ENCODE assay signal across 26 cellular contexts in the genomic region with DNA sequence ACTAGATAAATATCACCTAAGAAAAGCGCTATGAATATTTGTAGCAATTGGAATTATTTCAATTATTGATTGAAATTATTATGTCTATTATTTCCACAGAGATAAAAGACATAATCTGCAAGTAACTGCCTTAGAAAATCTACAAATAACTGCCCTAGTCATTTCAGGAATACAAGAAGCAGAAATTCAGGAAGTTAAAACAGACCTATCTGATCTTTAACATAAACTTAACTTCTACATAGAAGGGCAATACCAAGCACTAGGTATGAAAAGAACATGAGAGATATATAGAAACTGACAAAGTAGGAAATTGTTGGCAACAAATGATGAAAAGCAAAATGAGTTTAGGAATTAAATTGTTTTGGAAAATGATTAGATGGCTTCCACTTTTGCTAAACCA. TPM values are rescaled to one million over a fixed set of nuclear protein-coding genes. Genes with fewer than 3 reads are reported as not detected.
"Had no signal": no experiment of that assay in that cellular context is flagged by ENCODE, and none has a peak within 500 bp of the region (broad histone marks: within the 10 kb centered on the region; RNA-seq: fewer than 3 reads in every experiment).

No MANE protein-coding gene starts in this region.

- H3K27me3 ChIP-seq: Peyer's patch had no signal

- H3K36me3 ChIP-seq: Peyer's patch, SJSA1 had no signal

- H3K9me3 ChIP-seq: Peyer's patch, SJSA1, SK-N-SH had no signal

- ATAC-seq: activated CD8-positive, alpha-beta T cell treated with anti-CD3 and anti-CD28 coated beads, Interleukin-2, amount 10 ng/mL, durations not matched to agents 7 days and 5 days; activated naive CD8-positive, alpha-beta T cell treated with anti-CD3 and anti-CD28 coated beads, Interleukin-2, amount 50 U/mL, for 24 hours; K562; PC-3 had no signal

- H3K4me1 ChIP-seq: Peyer's patch, SJSA1 had no signal

- DNase-seq: activated CD4-positive, alpha-beta T cell treated with anti-CD3 and anti-CD28 coated beads, Interleukin-2, amount 10 ng/mL, durations not matched to agents 24 days and 14 days; activated CD4-positive, alpha-beta T cell treated with anti-CD3 and anti-CD28 coated beads, Interleukin-2, amount 50 U/mL, for 48 hours; activated CD8-positive, alpha-beta T cell treated with anti-CD3 and anti-CD28 coated beads, Interleukin-2, amount 10 ng/mL, durations not matched to agents 7 days and 5 days; activated naive CD4-positive, alpha-beta T cell treated with anti-CD3 and anti-CD28 coated beads, Interleukin-2, amount 10 ng/mL, durations not matched to agents 7 days and 5 days; activated naive CD8-positive, alpha-beta T cell treated with anti-CD3 and anti-CD28 coated beads, Interleukin-2, amount 50 U/mL, for 24 hours; activated T-cell treated with anti-CD3 and anti-CD28 coated beads, Interleukin-2, amount 50 U/mL, for 24 hours; anterior cingulate cortex; caudate nucleus; cerebellar nuclear complex; NCI-H1092; NCI-H1436 treated with DMSO at 0.1 percent for 48 hours; NCI-H1694 treated with DMSO at 0.1 percent for 48 hours; NCI-H2029; NCI-H345; NCI-H510A; NCI-H526; NCI-H748 treated with DMSO at 0.1 percent for 48 hours; NK-92 treated with Interleukin-12 subunit alpha and Interleukin-12 subunit beta, amount 100 ng/mL, for 24 hours; PC-3; Peyer's patch; RPMI8226; SHP77 treated with DMSO at 0.1 percent for 48 hours; SK-N-SH had no signal

- H3K27ac ChIP-seq: Peyer's patch, SJSA1 had no signal

- H3K4me3 ChIP-seq: K562, Peyer's patch, SJSA1 had no signal

RNA-seq across cellular contexts. Expression of a gene that starts 31.8 kb away (rescaled TPM):
- total RNA-seq: activated CD4-positive, alpha-beta T cell treated with anti-CD3 and anti-CD28 coated beads, Interleukin-2, amount 10 ng/mL, durations not matched to agents 24 days and 14 days; activated CD8-positive, alpha-beta T cell treated with anti-CD3 and anti-CD28 coated beads, Interleukin-2, amount 10 ng/mL, durations not matched to agents 7 days and 5 days; activated T-helper 1 cell treated with anti-CD3 and anti-CD28 coated beads, Interleukin-12 subunit alpha, Interleukin-12 subunit beta, Interleukin-2, Interleukin-4 antibody, amounts not matched to agents 30 ng/mL and 10 ng/mL and 1 ng/mL, durations not matched to agents 14 hours and 24 hours and 36 hours; K562 had no signal

RNA-seq across cellular contexts. Expression of a gene that starts 53.4 kb away (rescaled TPM):
- total RNA-seq: activated CD4-positive, alpha-beta T cell treated with anti-CD3 and anti-CD28 coated beads, Interleukin-2, amount 10 ng/mL, durations not matched to agents 24 days and 14 days; activated CD8-positive, alpha-beta T cell treated with anti-CD3 and anti-CD28 coated beads, Interleukin-2, amount 10 ng/mL, durations not matched to agents 7 days and 5 days; activated T-helper 1 cell treated with anti-CD3 and anti-CD28 coated beads, Interleukin-12 subunit alpha, Interleukin-12 subunit beta, Interleukin-2, Interleukin-4 antibody, amounts not matched to agents 30 ng/mL and 10 ng/mL and 1 ng/mL, durations not matched to agents 14 hours and 24 hours and 36 hours; K562; SJSA1 had no signal
